ENCODE assay signal across 22 cellular contexts in genomic region chr22:49924113-49924833, GRCh38. TPM values are rescaled to one million over a fixed set of nuclear protein-coding genes. Genes with fewer than 3 reads are reported as not detected.
A peak's percentile ranks its signal among the peaks of the same experiment; 100 is the strongest.
DNase-seq lines count a peak whose midpoint lies in the region; ATAC-seq and TF ChIP-seq lines count a peak whose summit lies in the region.
"Had no signal": no experiment of that assay in that cellular context is flagged by ENCODE, and none has a peak within 500 bp of the region (broad histone marks: within the 10 kb centered on the region; RNA-seq: fewer than 3 reads in every experiment).

No MANE protein-coding gene starts in this region.

- H3K79me2 ChIP-seq in OCI-LY7 (ENCODE audit: insufficient read depth, low read depth, low read length) = no peaks in the 10 kb centered on the region

- POLR2A ChIA-PET in OCI-LY7 (lab: Charles Lee) = interaction anchor here (0.6 kb wide), 1 partner anchor 536 kb away, joined by 3 read pairs; no protein-coding TSS in a partner anchor

- TF ChIP-seq CTCF in OCI-LY7 (conservative IDR thresholded peaks at IDR 0.05; ENCODE audit: low read length) (no peak), gastrocnemius medialis (IDR thresholded peaks at IDR 0.05 in 4 of 5, conservative IDR thresholded peaks at IDR 0.05 in 1 of 5) (no peak), progenitor cell of endocrine pancreas (IDR thresholded peaks at IDR 0.05; ENCODE audit: unreplicated experiment) (no peak)

- in situ Hi-C loops in G401 (cut with HindIII; ENCODE audit: low sequenced_read_pairs) (loop anchor here (25.0 kb wide), 1 partner anchor 137 kb away; no protein-coding TSS in a partner anchor), gastrocnemius medialis (cut with MboI; ENCODE audit: low sequenced_read_pairs in 4 of 4) (no loop called here)

- H3K27ac ChIP-seq in OCI-LY7 (ENCODE audit: low read depth, low read length, poor library complexity, severe bottlenecking) (no peak overlapping the region), gastrocnemius medialis (no peak overlapping the region)
- H3K27ac ChIP-seq: brain microvascular endothelial cell, colonic mucosa, foreskin keratinocyte, lower lobe of right lung, right lobe of liver, SJSA1 had no signal

- peak overlapping the region; percentile 75 for H3K4me2 ChIP-seq in OCI-LY7 (ENCODE audit: low read length)

- peak overlapping the region; percentile 14 to 78 for H3K27ac Mint-ChIP-seq in stimulated activated naive CD8-positive, alpha-beta T cell treated with anti-CD3 and anti-CD28 coated beads, Interleukin-15, amount 100 ng/mL, for 72 hours
- peak overlapping the region; percentile 46 for H3K27ac Mint-ChIP-seq in central memory CD8-positive, alpha-beta T cell (ENCODE audit: low read depth)
- no peak overlapping the region for H3K27ac Mint-ChIP-seq in progenitor cell of endocrine pancreas

- H3K4me1 ChIP-seq in OCI-LY7 (ENCODE audit: insufficient read depth, low read length, poor library complexity, severe bottlenecking) = peaks cover 38% of the 10 kb centered on the region
- peaks cover 3% of the 10 kb centered on the region in 2 donors for H3K4me1 ChIP-seq in gastrocnemius medialis
- H3K4me1 ChIP-seq: colonic mucosa, foreskin keratinocyte had no signal

- H3K36me3 Mint-ChIP-seq in central memory CD8-positive, alpha-beta T cell (ENCODE audit: insufficient read depth) = peaks cover 14% of the 10 kb centered on the region
- peaks cover 4% of the 10 kb centered on the region for H3K36me3 Mint-ChIP-seq in progenitor cell of endocrine pancreas (ENCODE audit: insufficient read depth)

- ATAC-seq in stimulated activated naive CD8-positive, alpha-beta T cell treated with anti-CD3 and anti-CD28 coated beads, Interleukin-15, amount 100 ng/mL, for 72 hours = no peak
- ATAC-seq in stimulated activated naive CD8-positive, alpha-beta T cell treated with anti-CD3 and anti-CD28 coated beads, Interleukin-15, Interleukin-2, amounts not matched to agents 100 U/mL and 50 U/mL, for 24 hours = no peak
- ATAC-seq in central memory CD8-positive, alpha-beta T cell (replicated peaks; ENCODE audit: extremely low read depth, poor library complexity, severe bottlenecking) = no peak
- ATAC-seq in gastrocnemius medialis = no peak
- ATAC-seq: foreskin keratinocyte, HepG2, lower lobe of right lung, right lobe of liver had no signal

- no peak for TF ChIP-seq POLR2A in gastrocnemius medialis (IDR thresholded peaks at IDR 0.05)

- H3K4me3 ChIP-seq in OCI-LY7 (ENCODE audit: low read depth, low read length, poor library complexity, severe bottlenecking) = no peak overlapping the region
- no peak overlapping the region for H3K4me3 ChIP-seq in gastrocnemius medialis
- H3K4me3 ChIP-seq: colonic mucosa, lower lobe of right lung, right lobe of liver, SJSA1, transverse colon had no signal

- DNase-seq in stimulated activated naive CD8-positive, alpha-beta T cell treated with anti-CD3 and anti-CD28 coated beads, Interleukin-15, amount 100 ng/mL, for 72 hours = no peak
- DNase-seq in stimulated activated naive CD8-positive, alpha-beta T cell treated with anti-CD3 and anti-CD28 coated beads, Interleukin-15, Interleukin-2, amounts not matched to agents 100 U/mL and 50 U/mL, for 24 hours = no peak
- DNase-seq in OCI-LY7 (ENCODE audit: low spot score) (no peak), G401 (ENCODE audit: low spot score) (no peak), gastrocnemius medialis (no peak), progenitor cell of endocrine pancreas (ENCODE audit: low spot score, unreplicated experiment) (no peak), NCI-H1092 (lab: John Stamatoyannopoulos, UW) (no peak)
- no peak for DNase-seq in central memory CD8-positive, alpha-beta T cell (ENCODE audit: low spot score in 2 of 2)
- DNase-seq: activated CD4-positive, CD25-positive, alpha-beta regulatory T cell treated with anti-CD3 and anti-CD28 coated beads, Interleukin-2, amount 50 U/mL, for 72 hours; brain microvascular endothelial cell; colonic mucosa; foreskin keratinocyte; hypothalamus; islet precursor cell; lower lobe of right lung; NCI-H146; NCI-H2171 treated with DMSO at 0.1 percent for 48 hours; NCI-H69; right lobe of liver; transverse colon had no signal

- H3K27me3 ChIP-seq in gastrocnemius medialis = peaks cover 0 to 7% (median 4%) of the 10 kb centered on the region in 3 donors
- H3K27me3 ChIP-seq: brain microvascular endothelial cell, colonic mucosa, right lobe of liver, SJSA1 had no signal

- H3K9me2 ChIP-seq in OCI-LY7 (ENCODE audit: insufficient read depth, low read length) = no peaks in the 10 kb centered on the region

- H3K27me3 Mint-ChIP-seq in stimulated activated naive CD8-positive, alpha-beta T cell treated with anti-CD3 and anti-CD28 coated beads, Interleukin-15, amount 100 ng/mL, for 72 hours = no peaks in the 10 kb centered on the region
- H3K27me3 Mint-ChIP-seq in central memory CD8-positive, alpha-beta T cell = no peaks in the 10 kb centered on the region
- no peaks in the 10 kb centered on the region for H3K27me3 Mint-ChIP-seq in progenitor cell of endocrine pancreas

- H3K4me1 Mint-ChIP-seq in stimulated activated naive CD8-positive, alpha-beta T cell treated with anti-CD3 and anti-CD28 coated beads, Interleukin-15, amount 100 ng/mL, for 72 hours = peaks cover 69% of the 10 kb centered on the region
- H3K4me1 Mint-ChIP-seq in central memory CD8-positive, alpha-beta T cell = peaks cover 33% of the 10 kb centered on the region
- peaks cover 3% of the 10 kb centered on the region for H3K4me1 Mint-ChIP-seq in progenitor cell of endocrine pancreas (ENCODE audit: low read depth)

- H2AFZ ChIP-seq in OCI-LY7 (ENCODE audit: low read length) = no peak overlapping the region

- no peaks in the 10 kb centered on the region for H4K20me1 ChIP-seq in OCI-LY7 (ENCODE audit: insufficient read depth, low read length)

- BruUV-seq in OCI-LY7 (replicated peaks; lab: Mats Ljungman, UMichigan) = no TSS peak

- H3K36me3 ChIP-seq in OCI-LY7 (ENCODE audit: insufficient read depth, low read length) = no peaks in the 10 kb centered on the region
- peaks cover 0 to 32% of the 10 kb centered on the region in 2 donors for H3K36me3 ChIP-seq in gastrocnemius medialis
- H3K36me3 ChIP-seq: colonic mucosa, transverse colon had no signal

- no peaks in the 10 kb centered on the region for H3K9me3 Mint-ChIP-seq in stimulated activated naive CD8-positive, alpha-beta T cell treated with anti-CD3 and anti-CD28 coated beads, Interleukin-15, amount 100 ng/mL, for 72 hours
- no peaks in the 10 kb centered on the region for H3K9me3 Mint-ChIP-seq in central memory CD8-positive, alpha-beta T cell
- H3K9me3 Mint-ChIP-seq in progenitor cell of endocrine pancreas (ENCODE audit: low read depth) = no peaks in the 10 kb centered on the region

- CTCF ChIA-PET in OCI-LY7 (lab: Charles Lee; ENCODE audit: unreplicated experiment) = no interaction called here

- intact Hi-C loops in OCI-LY7 (cut with micrococcal nuclease; ENCODE audit: unreplicated experiment) (no loop called here), gastrocnemius medialis (cut with DNase I; ENCODE audit: low total_unique reads) (no loop called here)

- peak overlapping the region in 1 of 2 donors; percentile 17 for H3K4me3 Mint-ChIP-seq in stimulated activated naive CD8-positive, alpha-beta T cell treated with anti-CD3 and anti-CD28 coated beads, Interleukin-15, amount 100 ng/mL, for 72 hours
- H3K4me3 Mint-ChIP-seq in central memory CD8-positive, alpha-beta T cell = no peak overlapping the region
- no peak overlapping the region for H3K4me3 Mint-ChIP-seq in progenitor cell of endocrine pancreas (ENCODE audit: low read depth)

- H3K9me3 ChIP-seq in OCI-LY7 (ENCODE audit: low read length) (no peaks in the 10 kb centered on the region), gastrocnemius medialis (no peaks in the 10 kb centered on the region)
- H3K9me3 ChIP-seq: colonic mucosa, lower lobe of right lung, right lobe of liver, SJSA1, transverse colon had no signal

RNA-seq across cellular contexts. Expression of gene CRELD2, which starts 5.8 kb away (rescaled TPM):
- 32.5 and 35.3 TPM in 2 replicates for total RNA-seq in OCI-LY7 (2014; rRNA removed; shearing (Covaris generic))
- total RNA-seq in OCI-LY7 (2022) (27.4 and 32.0 TPM in 2 replicates), gastrocnemius medialis (10 to 100 TPM in 3 of 4 donors, 1 to 10 TPM in 1; 8.9 to 15.0 (median 13.0) TPM), progenitor cell of endocrine pancreas (42.2 and 42.4 TPM in 2 replicates)
- total RNA-seq in G401 (2014; rRNA removed; shearing (Covaris generic)) = 85.5 and 121 TPM in 2 replicates

RNA-seq across cellular contexts. Expression of gene ALG12, which starts 6.0 kb away (rescaled TPM):
- total RNA-seq in OCI-LY7 (2014; rRNA removed; shearing (Covaris generic)) = 6.4 and 11.7 TPM in 2 replicates
- total RNA-seq in OCI-LY7 (2022) (11.4 and 14.0 TPM in 2 replicates), gastrocnemius medialis (1 to 10 TPM; 6.4 to 9.6 (median 8.2) TPM), progenitor cell of endocrine pancreas (22.0 and 25.7 TPM in 2 replicates)
- 23.8 and 24.1 TPM in 2 replicates for total RNA-seq in G401 (2014; rRNA removed; shearing (Covaris generic))

RNA-seq across cellular contexts. Expression of gene PIM3, which starts 36.3 kb away (rescaled TPM):
- 74.3 and 81.7 TPM in 2 replicates for total RNA-seq in OCI-LY7 (2014; rRNA removed; shearing (Covaris generic))
- total RNA-seq in OCI-LY7 (2022) (60.5 and 66.5 TPM in 2 replicates), gastrocnemius medialis (100 to 1,000 TPM; 165 to 327 (median 188) TPM), progenitor cell of endocrine pancreas (17.4 and 19.0 TPM in 2 replicates)
- 106 and 157 TPM in 2 replicates for total RNA-seq in G401 (2014; rRNA removed; shearing (Covaris generic))
